ENCODE assay signal across 21 cellular contexts in the genomic region with DNA sequence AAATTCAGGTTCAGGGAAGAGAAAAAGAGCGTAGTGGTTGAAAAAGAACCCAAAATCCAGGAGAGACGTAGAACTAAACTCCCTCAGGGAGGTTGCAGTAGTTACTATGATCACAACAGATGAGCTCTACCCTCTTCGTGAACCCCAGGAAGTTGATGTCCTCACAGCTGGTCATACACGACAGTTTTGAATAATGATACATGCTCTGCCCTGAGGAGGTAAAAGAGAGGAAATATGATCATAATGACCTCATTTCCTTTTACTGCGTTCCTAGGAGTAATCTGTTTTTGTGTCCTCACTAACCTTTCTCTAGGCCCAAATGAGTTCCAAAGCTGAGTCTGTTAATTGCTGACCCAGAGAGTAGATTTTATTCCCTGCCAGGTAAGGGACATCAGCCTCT. TPM values are rescaled to one million over a fixed set of nuclear protein-coding genes. Genes with fewer than 3 reads are reported as not detected.
DNase-seq lines count a peak whose midpoint lies in the region; FAIRE-seq and TF ChIP-seq lines count a peak whose summit lies in the region.
"Had no signal": no experiment of that assay in that cellular context is flagged by ENCODE, and none has a peak within 500 bp of the region (broad histone marks: within the 10 kb centered on the region; RNA-seq: fewer than 3 reads in every experiment).

No MANE protein-coding gene starts in this region.

- H3K56ac ChIP-seq in mesendoderm (ENCODE audit: low read length), result no peak overlapping the region

- peaks cover 1% of the 10 kb centered on the region for H3K9me3 Mint-ChIP-seq in astrocyte (ENCODE audit: unreplicated experiment)
- peaks cover 0 to 7% (median 2%) of the 10 kb centered on the region in 7 donors for H3K9me3 Mint-ChIP-seq in CD14-positive monocyte
- H3K9me3 Mint-ChIP-seq: activated naive CD8-positive, alpha-beta T cell treated with anti-CD3 and anti-CD28 coated beads, Interleukin-2, amount 10 ng/mL, durations not matched to agents 7 days and 5 days had no signal

- no peak overlapping the region for H2BK120ac ChIP-seq in mesendoderm (ENCODE audit: low read depth, low read length)

- no peak overlapping the region for H3K4ac ChIP-seq in mesendoderm (ENCODE audit: low read depth, low read length)

- H2AFZ ChIP-seq in astrocyte (ENCODE audit: low read depth, low read length), result peak overlapping the region; percentile 23
- H2AFZ ChIP-seq: neural progenitor cell had no signal

- no peak for FAIRE-seq in astrocyte (lab: Jason Lieb, UNC)
- FAIRE-seq: GM19239 had no signal

- no peak overlapping the region for H2BK5ac ChIP-seq in mesendoderm (ENCODE audit: low read length)

- H3K79me2 ChIP-seq in astrocyte (ENCODE audit: insufficient read depth, low read length), result no peaks in the 10 kb centered on the region
- H3K79me2 ChIP-seq in mesendoderm (ENCODE audit: control insufficient read depth, insufficient read depth, low read length), result no peaks in the 10 kb centered on the region

- intact Hi-C loops in CD14-positive monocyte (cut with micrococcal nuclease), result no loop called here

- H3K4me3 Mint-ChIP-seq in astrocyte (ENCODE audit: unreplicated experiment) (no peak overlapping the region), CD14-positive monocyte (no peak overlapping the region)
- H3K4me3 Mint-ChIP-seq: activated CD8-positive, alpha-beta T cell treated with anti-CD3 and anti-CD28 coated beads, Interleukin-2, amount 10 ng/mL, durations not matched to agents 7 days and 5 days; activated naive CD8-positive, alpha-beta T cell treated with anti-CD3 and anti-CD28 coated beads, Interleukin-2, amount 10 ng/mL, durations not matched to agents 7 days and 5 days; neural progenitor cell; stimulated activated naive B cell treated with anti-CD40 and anti-IgM and Interleukin-4, amounts not matched to agents 10 μg/mL and 1 μg/mL and 100 μg/mL, for 72 hours had no signal

- DNase-seq in ELR (ENCODE audit: low read depth), result peak; percentile 80
- peak; percentile 69 for DNase-seq in HT1080 (ENCODE audit: low read depth)
- DNase-seq in astrocyte (ENCODE audit: low read depth), result peak; percentile 74
- DNase-seq in kidney tubule cell (ENCODE audit: low spot score), result peak; percentile 20
- no peak for DNase-seq in CD14-positive monocyte (ENCODE audit: low spot score)
- DNase-seq in mesendoderm, result no peak
- no peak for DNase-seq in NCI-H2081 (lab: John Stamatoyannopoulos, UW)
- DNase-seq: activated CD8-positive, alpha-beta T cell treated with anti-CD3 and anti-CD28 coated beads, Interleukin-2, amount 10 ng/mL, durations not matched to agents 7 days and 5 days; activated naive CD8-positive, alpha-beta T cell treated with anti-CD3 and anti-CD28 coated beads, Interleukin-2, amount 10 ng/mL, durations not matched to agents 7 days and 5 days; DMS 273 treated with DMSO at 0.1 percent for 48 hours; NCI-H2107; NCI-H524 treated with DMSO at 0.1 percent for 48 hours; stimulated activated CD4-positive, alpha-beta T cell treated with anti-CD3 and anti-CD28 coated beads, Interleukin-15, amount 100 ng/mL, for 24 hours; stimulated activated naive B cell treated with anti-CD40 and anti-IgM and Interleukin-4, amounts not matched to agents 10 μg/mL and 1 μg/mL and 100 μg/mL, for 72 hours; tibial artery had no signal

- no peak overlapping the region for H3K4me3 ChIP-seq in astrocyte (ENCODE audit: insufficient read depth, low read depth, low read length)
- H3K4me3 ChIP-seq in mesendoderm (ENCODE audit: low read length), result no peak overlapping the region
- H3K4me3 ChIP-seq: BLaER1 treated with 17β-estradiol and CSF1 and Interleukin-3, amounts not matched to agents 10 nM and 100 nM; cardiac muscle cell; neural progenitor cell; tibial artery had no signal

- H4K5ac ChIP-seq in mesendoderm (ENCODE audit: low read length), result no peak overlapping the region

- no peak overlapping the region for H3K23ac ChIP-seq in mesendoderm (ENCODE audit: low read length)

- H3K79me1 ChIP-seq in mesendoderm (ENCODE audit: low read length), result no peaks in the 10 kb centered on the region

- H2BK15ac ChIP-seq in mesendoderm (replicated peaks; ENCODE audit: low read depth), result no peak overlapping the region

- H3K36me3 ChIP-seq in astrocyte (ENCODE audit: insufficient read depth, low read length) (no peaks in the 10 kb centered on the region), mesendoderm (ENCODE audit: control insufficient read depth, insufficient read depth, low read length) (no peaks in the 10 kb centered on the region)
- H3K36me3 ChIP-seq: BLaER1 treated with 17β-estradiol and CSF1 and Interleukin-3, amounts not matched to agents 10 nM and 100 nM; cardiac muscle cell; neural progenitor cell; tibial artery had no signal

- no CpG with 5 or more reads among the region's 5 CpGs for WGBS in mesendoderm (ENCODE audit: extremely low coverage, insufficient coverage, low lambda C conversion rate)

- peaks cover 7% of the 10 kb centered on the region for H3K27me3 Mint-ChIP-seq in astrocyte (ENCODE audit: low read depth, unreplicated experiment)
- H3K27me3 Mint-ChIP-seq in CD14-positive monocyte (ENCODE audit: low read depth in 3 of 3), result peaks cover 0 to 4% (median 1%) of the 10 kb centered on the region in 3 donors

- H3K18ac ChIP-seq in mesendoderm (ENCODE audit: low read length), result no peak overlapping the region

- H2AK5ac ChIP-seq in mesendoderm (ENCODE audit: low read length), result no peak overlapping the region

- H4K8ac ChIP-seq in mesendoderm (ENCODE audit: low read depth, low read length), result no peak overlapping the region

- no peak overlapping the region for H3K4me2 ChIP-seq in astrocyte (ENCODE audit: low read length)
- H3K4me2 ChIP-seq in mesendoderm (ENCODE audit: low read length), result no peak overlapping the region
- H3K4me2 ChIP-seq: neural progenitor cell had no signal

- H3K4me1 ChIP-seq in astrocyte (ENCODE audit: insufficient read depth, low read length) (peaks cover 11% of the 10 kb centered on the region), mesendoderm (ENCODE audit: control insufficient read depth, low read depth, low read length) (no peaks in the 10 kb centered on the region)
- H3K4me1 ChIP-seq: BLaER1 treated with 17β-estradiol and CSF1 and Interleukin-3, amounts not matched to agents 10 nM and 100 nM; neural progenitor cell; tibial artery had no signal

- no peaks in the 10 kb centered on the region for H3K27me3 ChIP-seq in astrocyte (ENCODE audit: insufficient read depth, low read length)
- H3K27me3 ChIP-seq in mesendoderm (ENCODE audit: insufficient read depth, low read length, poor library complexity), result no peaks in the 10 kb centered on the region
- H3K27me3 ChIP-seq: BLaER1 treated with 17β-estradiol and CSF1 and Interleukin-3, amounts not matched to agents 10 nM and 100 nM; cardiac muscle cell; neural progenitor cell; tibial artery had no signal

- H3K9me3 ChIP-seq in astrocyte (ENCODE audit: insufficient read depth, low read depth, low read length), result no peaks in the 10 kb centered on the region
- H3K9me3 ChIP-seq: BLaER1 treated with 17β-estradiol and CSF1 and Interleukin-3, amounts not matched to agents 10 nM and 100 nM; tibial artery had no signal

- H3K9ac ChIP-seq in astrocyte (ENCODE audit: low read length), result no peak overlapping the region
- H3K9ac ChIP-seq in mesendoderm (ENCODE audit: low read length), result no peak overlapping the region
- H3K9ac ChIP-seq: BLaER1 treated with 17β-estradiol and CSF1 and Interleukin-3, amounts not matched to agents 10 nM and 100 nM; neural progenitor cell had no signal

- H3K36me3 Mint-ChIP-seq in astrocyte (ENCODE audit: low read depth, unreplicated experiment) (no peaks in the 10 kb centered on the region), CD14-positive monocyte (no peaks in the 10 kb centered on the region)
- H3K36me3 Mint-ChIP-seq: activated naive CD8-positive, alpha-beta T cell treated with anti-CD3 and anti-CD28 coated beads, Interleukin-2, amount 10 ng/mL, durations not matched to agents 7 days and 5 days; neural progenitor cell; stimulated activated naive B cell treated with anti-CD40 and anti-IgM and Interleukin-4, amounts not matched to agents 10 μg/mL and 1 μg/mL and 100 μg/mL, for 72 hours had no signal

- TF ChIP-seq CTCF in astrocyte (IDR thresholded peaks at IDR 0.05; ENCODE audit: insufficient read depth, low read depth, low read length), result no peak
- no peak for TF ChIP-seq CTCF in CD14-positive monocyte (IDR thresholded peaks at IDR 0.05)

- no peaks in the 10 kb centered on the region for H4K20me1 ChIP-seq in astrocyte (ENCODE audit: insufficient read depth, low read length)
- H4K20me1 ChIP-seq: BLaER1 treated with 17β-estradiol and CSF1 and Interleukin-3, amounts not matched to agents 10 nM and 100 nM had no signal

- H3K4me1 Mint-ChIP-seq in astrocyte (ENCODE audit: low read depth, unreplicated experiment) (peaks cover 15% of the 10 kb centered on the region), CD14-positive monocyte (no peaks in the 10 kb centered on the region)
- H3K4me1 Mint-ChIP-seq: neural progenitor cell; stimulated activated naive B cell treated with anti-CD40 and anti-IgM and Interleukin-4, amounts not matched to agents 10 μg/mL and 1 μg/mL and 100 μg/mL, for 72 hours had no signal

- no peak overlapping the region for H3K27ac ChIP-seq in astrocyte (ENCODE audit: low read depth, low read length)
- no peak overlapping the region for H3K27ac ChIP-seq in mesendoderm (ENCODE audit: low read depth, low read length)
- H3K27ac ChIP-seq: BLaER1 treated with 17β-estradiol and CSF1 and Interleukin-3, amounts not matched to agents 10 nM and 100 nM; cardiac muscle cell; neural progenitor cell; tibial artery had no signal

- H3K27ac Mint-ChIP-seq in astrocyte (ENCODE audit: unreplicated experiment) (no peak overlapping the region), CD14-positive monocyte (no peak overlapping the region)
- H3K27ac Mint-ChIP-seq: activated CD8-positive, alpha-beta T cell treated with anti-CD3 and anti-CD28 coated beads, Interleukin-2, amount 10 ng/mL, durations not matched to agents 7 days and 5 days; activated naive CD8-positive, alpha-beta T cell treated with anti-CD3 and anti-CD28 coated beads, Interleukin-2, amount 10 ng/mL, durations not matched to agents 7 days and 5 days; neural progenitor cell; stimulated activated naive B cell treated with anti-CD40 and anti-IgM and Interleukin-4, amounts not matched to agents 10 μg/mL and 1 μg/mL and 100 μg/mL, for 72 hours had no signal

RNA-seq across cellular contexts. Expression of gene PATE2, which starts 1.3 kb away (rescaled TPM):
- not detected in 2 replicates for total RNA-seq in HT1080 (2014; rRNA removed; shearing (Covaris generic))
- polyA plus RNA-seq in HT1080 (2015; cell fraction: cytosol; rRNA removed), result 0.08 TPM in 1 of 2 replicates, not detected in the other
- polyA plus RNA-seq in HT1080 (2015; cell fraction: nucleus; rRNA removed), result not detected in 2 replicates
- 0.16 TPM in 1 of 2 replicates, not detected in the other for total RNA-seq in astrocyte
- polyA plus RNA-seq in CD14-positive monocyte, result not detected
- 0.04 TPM for polyA plus RNA-seq in mesendoderm (2013, experiment 1 of 2)
- 0.14 TPM for polyA plus RNA-seq in mesendoderm (2013, experiment 2 of 2)
- total RNA-seq: activated CD8-positive, alpha-beta T cell treated with anti-CD3 and anti-CD28 coated beads, Interleukin-2, amount 10 ng/mL, durations not matched to agents 7 days and 5 days; activated naive CD8-positive, alpha-beta T cell treated with anti-CD3 and anti-CD28 coated beads, Interleukin-2, amount 10 ng/mL, durations not matched to agents 7 days and 5 days; cardiac muscle cell had no signal
- polyA plus RNA-seq: cardiac muscle cell, fibroblast of lung had no signal

RNA-seq across cellular contexts. Expression of gene PATE3, which starts 10.6 kb away (rescaled TPM):
- total RNA-seq in HT1080 (2014; rRNA removed; shearing (Covaris generic)), result not detected in 2 replicates
- polyA plus RNA-seq in HT1080 (2015; cell fraction: cytosol; rRNA removed), result 0.05 TPM in 1 of 2 replicates, not detected in the other
- polyA plus RNA-seq in HT1080 (2015; cell fraction: nucleus; rRNA removed), result not detected in 2 replicates
- not detected in 2 replicates for total RNA-seq in astrocyte
- polyA plus RNA-seq in CD14-positive monocyte, result not detected
- polyA plus RNA-seq in mesendoderm (2013, experiment 1 of 2), result not detected
- not detected for polyA plus RNA-seq in mesendoderm (2013, experiment 2 of 2)
- total RNA-seq: activated CD8-positive, alpha-beta T cell treated with anti-CD3 and anti-CD28 coated beads, Interleukin-2, amount 10 ng/mL, durations not matched to agents 7 days and 5 days; activated naive CD8-positive, alpha-beta T cell treated with anti-CD3 and anti-CD28 coated beads, Interleukin-2, amount 10 ng/mL, durations not matched to agents 7 days and 5 days; cardiac muscle cell; fibroblast of lung; renal cortical epithelial cell had no signal
- polyA plus RNA-seq: cardiac muscle cell, fibroblast of lung had no signal

RNA-seq across cellular contexts. Expression of gene PATE1, which starts 31.2 kb away (rescaled TPM):
- not detected in 2 replicates for total RNA-seq in HT1080 (2014; rRNA removed; shearing (Covaris generic))
- not detected in 2 replicates for polyA plus RNA-seq in HT1080 (2015; cell fraction: cytosol; rRNA removed)
- not detected in 2 replicates for polyA plus RNA-seq in HT1080 (2015; cell fraction: nucleus; rRNA removed)
- not detected in 2 replicates for total RNA-seq in astrocyte
- not detected for polyA plus RNA-seq in CD14-positive monocyte
- polyA plus RNA-seq in mesendoderm (2013, experiment 1 of 2), result not detected
- not detected for polyA plus RNA-seq in mesendoderm (2013, experiment 2 of 2)
- total RNA-seq: activated CD8-positive, alpha-beta T cell treated with anti-CD3 and anti-CD28 coated beads, Interleukin-2, amount 10 ng/mL, durations not matched to agents 7 days and 5 days; activated naive CD8-positive, alpha-beta T cell treated with anti-CD3 and anti-CD28 coated beads, Interleukin-2, amount 10 ng/mL, durations not matched to agents 7 days and 5 days; cardiac muscle cell; fibroblast of lung; renal cortical epithelial cell had no signal
- polyA plus RNA-seq: cardiac muscle cell, fibroblast of lung had no signal

RNA-seq across cellular contexts. Expression of gene PATE4, which starts 55.8 kb away (rescaled TPM):
- not detected in 2 replicates for total RNA-seq in HT1080 (2014; rRNA removed; shearing (Covaris generic))
- not detected in 2 replicates for polyA plus RNA-seq in HT1080 (2015; cell fraction: cytosol; rRNA removed)
- polyA plus RNA-seq in HT1080 (2015; cell fraction: nucleus; rRNA removed), result not detected in 2 replicates
- total RNA-seq in astrocyte, result not detected in 2 replicates
- polyA plus RNA-seq in CD14-positive monocyte, result not detected
- not detected for polyA plus RNA-seq in mesendoderm (2013, experiment 1 of 2)
- polyA plus RNA-seq in mesendoderm (2013, experiment 2 of 2), result not detected
- total RNA-seq: activated CD8-positive, alpha-beta T cell treated with anti-CD3 and anti-CD28 coated beads, Interleukin-2, amount 10 ng/mL, durations not matched to agents 7 days and 5 days; activated naive CD8-positive, alpha-beta T cell treated with anti-CD3 and anti-CD28 coated beads, Interleukin-2, amount 10 ng/mL, durations not matched to agents 7 days and 5 days; cardiac muscle cell; fibroblast of lung; renal cortical epithelial cell had no signal
- polyA plus RNA-seq: cardiac muscle cell, fibroblast of lung had no signal

Comparison
In these comparisons a context has a peak if more than half of its experiments do, and no peak if none do; other contexts are left out.
1. DNase-seq: peak in ELR (single experiment), HT1080 (single experiment), astrocyte (single experiment) and kidney tubule cell (single experiment); none in CD14-positive monocyte (single experiment), mesendoderm (single experiment) and NCI-H2081 (0 of 2).